In genomic region chr2:189553689-189554088, GRCh38 we compare ENCODE assay signal across 1 cellular context.
TF ChIP-seq lines count a peak whose summit lies in the region.

No MANE protein-coding gene starts in this region.

TF ChIP-seq in GM12878, 131 proteins besides CTCF, POLR2A, EP300 and RAD21 (continued from another document):
- TF ChIP-seq E4F1 (IDR thresholded peaks at IDR 0.05; ENCODE audit: borderline replicate concordance, partially characterized antibody) (no peak), TARDBP (IDR thresholded peaks at IDR 0.05; ENCODE audit: borderline replicate concordance) (no peak), ZNF592 (IDR thresholded peaks at IDR 0.05) (no peak), CHD2 (IDR thresholded peaks at IDR 0.05; ENCODE audit: borderline replicate concordance, low read depth, low read length) (no peak), TCF7 (IDR thresholded peaks at IDR 0.05; ENCODE audit: borderline replicate concordance) (no peak), FOS (IDR thresholded peaks at IDR 0.05; ENCODE audit: borderline replicate concordance, extremely low read depth, insufficient read length) (no peak), HCFC1 (IDR thresholded peaks at IDR 0.05; ENCODE audit: low read length) (no peak), SPI1 (IDR thresholded peaks at IDR 0.05; ENCODE audit: borderline replicate concordance, insufficient read depth, low read depth, low read length) (no peak), NR2F1 (conservative IDR thresholded peaks at IDR 0.05) (no peak), EED (IDR thresholded peaks at IDR 0.05; ENCODE audit: low read depth) (no peak), TAF1 (IDR thresholded peaks at IDR 0.05; ENCODE audit: borderline replicate concordance, low read depth, low read length) (no peak), ZBTB40 (IDR thresholded peaks at IDR 0.05; ENCODE audit: borderline replicate concordance) (no peak), ATF7 (IDR thresholded peaks at IDR 0.05; ENCODE audit: low read depth) (no peak), CHD4 (IDR thresholded peaks at IDR 0.05) (no peak), NR2C1 (IDR thresholded peaks at IDR 0.05) (no peak), TCF12 (IDR thresholded peaks at IDR 0.05; ENCODE audit: low read depth, low read length) (no peak)
TF ChIP-seq in GM12878: peak in this region for 0.
